11 cellular contexts compared by ENCODE assay signal in genomic region chr21:44006017-44006624, GRCh38. TPM values are rescaled to one million over a fixed set of nuclear protein-coding genes. Genes with fewer than 3 reads are reported as not detected.
DNase-seq lines count a peak whose midpoint lies in the region; ATAC-seq and TF ChIP-seq lines count a peak whose summit lies in the region.
"Had no signal": no experiment of that assay in that cellular context is flagged by ENCODE, and none has a peak within 500 bp of the region (broad histone marks: within the 10 kb centered on the region; RNA-seq: fewer than 3 reads in every experiment).

No MANE protein-coding gene starts in this region.

- no peaks in the 10 kb centered on the region for H3K9me3 Mint-ChIP-seq in immature natural killer cell
- H3K9me3 Mint-ChIP-seq: activated T-helper 2 cell treated with anti-CD3 and anti-CD28 coated beads, Interferon-gamma antibody, Interleukin-2, Interleukin-4, amounts not matched to agents 10 μg/mL and 5 μg/mL and 100 μg/mL, durations not matched to agents 14 hours and 24 hours and 36 hours; T-helper 1 cell treated with Interleukin-12 subunit alpha and Interleukin-12 subunit beta and Interleukin-4 antibody, amounts not matched to agents 30 μg/mL and 1 μg/mL, for 36 hours had no signal

- DNase-seq in HS-27A (ENCODE audit: low read depth) (peak; percentile 85), choroid plexus epithelial cell (ENCODE audit: low read depth) (peak; percentile 93), left lung (no peak), immature natural killer cell (no peak), NCI-H187 treated with DMSO at 0.1 percent for 48 hours (lab: John Stamatoyannopoulos, UW) (no peak), NCI-H1436 (lab: John Stamatoyannopoulos, UW) (no peak)
- DNase-seq: stimulated activated CD4-positive, alpha-beta T cell treated with anti-CD3 and anti-CD28 coated beads, Interleukin-4, amount 100 ng/mL, for 4 hours had no signal

- H3K27ac Mint-ChIP-seq in immature natural killer cell, result no peak overlapping the region
- H3K27ac Mint-ChIP-seq: activated T-helper 2 cell treated with anti-CD3 and anti-CD28 coated beads, Interferon-gamma antibody, Interleukin-2, Interleukin-4, amounts not matched to agents 10 μg/mL and 5 μg/mL and 100 μg/mL, durations not matched to agents 14 hours and 24 hours and 36 hours; T-helper 1 cell treated with Interleukin-12 subunit alpha and Interleukin-12 subunit beta and Interleukin-4 antibody, amounts not matched to agents 30 μg/mL and 1 μg/mL, for 36 hours had no signal

- peaks cover 4 to 10% (median 6%) of the 10 kb centered on the region in 3 donors for H3K27me3 Mint-ChIP-seq in immature natural killer cell (ENCODE audit: low read depth in 3 of 3)

- H3K4me1 Mint-ChIP-seq in immature natural killer cell, result peaks cover 17 to 22% of the 10 kb centered on the region in 2 donors

- intact Hi-C loops in left lung (cut with DNase I), result no loop called here

- H3K4me1 ChIP-seq in left lung, result peaks cover 3 to 5% of the 10 kb centered on the region in 2 donors

- TF ChIP-seq CTCF in choroid plexus epithelial cell (conservative IDR thresholded peaks at IDR 0.05; ENCODE audit: low read depth, low read length) (no peak), left lung (IDR thresholded peaks at IDR 0.05) (no peak)

- H3K4me3 Mint-ChIP-seq in immature natural killer cell, result no peak overlapping the region
- H3K4me3 Mint-ChIP-seq: T-helper 1 cell treated with Interleukin-12 subunit alpha and Interleukin-12 subunit beta and Interleukin-4 antibody, amounts not matched to agents 30 μg/mL and 1 μg/mL, for 36 hours had no signal

- H3K27ac ChIP-seq in left lung (peak overlapping the region; percentile 11 to 67), temporal lobe (ENCODE audit: low read depth, low read length) (peak overlapping the region; percentile 75)

- H3K9me3 ChIP-seq in left lung, result no peaks in the 10 kb centered on the region

- H3K36me3 ChIP-seq in left lung, result no peaks in the 10 kb centered on the region

- H3K36me3 Mint-ChIP-seq in immature natural killer cell, result peaks cover 0 to 9% (median 0%) of the 10 kb centered on the region in 3 donors

- peak; percentile 79 for ATAC-seq in left lung
- ATAC-seq in GM21367 (IDR thresholded peaks at IDR 0.05; ENCODE audit: unreplicated experiment), result no peak

- no peaks in the 10 kb centered on the region for H3K27me3 ChIP-seq in left lung

- H3K4me3 ChIP-seq in choroid plexus epithelial cell (ENCODE audit: low read depth, low read length), result no peak overlapping the region
- no peak overlapping the region for H3K4me3 ChIP-seq in left lung

RNA-seq across cellular contexts. Expression of gene TRAPPC10, which starts 6.0 kb away (rescaled TPM):
- total RNA-seq in left lung, result 10 to 100 TPM; 32.6 to 43.5 TPM
- 16.2 TPM for total RNA-seq in temporal lobe
- polyA plus RNA-seq in immature natural killer cell, result 10 to 100 TPM; 42.0 to 74.7 (median 43.2) TPM

Comparison
In these comparisons a context has a peak if more than half of its experiments do, and no peak if none do; other contexts are left out.
1. DNase-seq: peak in HS-27A (single experiment) and choroid plexus epithelial cell (single experiment); none in left lung (0 of 2), immature natural killer cell (0 of 3), NCI-H187 treated with DMSO at 0.1 percent for 48 hours (single experiment) and NCI-H1436 (single experiment).